8 cellular contexts compared by ENCODE assay signal in the genomic region with DNA sequence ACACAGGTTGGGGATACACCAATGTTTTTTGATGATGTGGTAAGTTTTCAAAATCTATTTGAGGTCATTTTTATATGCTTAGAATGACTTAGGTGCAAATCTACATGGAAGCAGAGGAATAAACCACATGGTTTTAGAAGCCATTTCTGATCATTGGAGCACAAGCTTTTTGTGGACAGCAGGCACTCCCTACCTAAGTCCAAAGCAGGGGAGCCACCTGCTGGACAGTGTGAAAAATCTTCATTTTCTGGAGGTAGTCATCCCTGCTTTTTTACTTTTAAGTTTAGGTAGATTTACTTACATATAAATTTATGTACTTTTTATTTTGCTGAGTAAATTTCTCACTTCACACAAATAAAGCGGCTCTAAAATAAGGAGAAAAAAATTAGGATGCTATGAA.
A peak's percentile ranks its signal among the peaks of the same experiment; 100 is the strongest.
DNase-seq lines count a peak whose midpoint lies in the region; ATAC-seq and TF ChIP-seq lines count a peak whose summit lies in the region.

No MANE protein-coding gene starts in this region.

- H3K27ac Mint-ChIP-seq in immature natural killer cell: no peak overlapping the region

- no peak overlapping the region for H3K4me3 Mint-ChIP-seq in immature natural killer cell

- no peaks in the 10 kb centered on the region for H3K36me3 Mint-ChIP-seq in immature natural killer cell

- intact Hi-C loops in body of pancreas (cut with DNase I): loop anchor here (5.0 kb wide), 1 partner anchor 330 kb away; no protein-coding TSS in a partner anchor

- no peak overlapping the region for H3K27ac ChIP-seq in body of pancreas

- no peaks in the 10 kb centered on the region for H3K27me3 ChIP-seq in body of pancreas

- peaks cover 0 to 3% (median 0%) of the 10 kb centered on the region in 6 donors for H3K9me3 Mint-ChIP-seq in immature natural killer cell

- WGBS in body of pancreas, 2 donors: 38 to 41% methylated on average over 1 of the region's 1 CpG

- no peaks in the 10 kb centered on the region for H3K4me1 ChIP-seq in body of pancreas

- H3K4me3 ChIP-seq in body of pancreas: no peak overlapping the region

- H3K9me3 ChIP-seq in body of pancreas: no peaks in the 10 kb centered on the region

- peak; percentile 71 for DNase-seq in CD1c-positive myeloid dendritic cell (ENCODE audit: extremely low spot score)
- peak; percentile 67 to 89 for DNase-seq in Kasumi-1 (lab: John Stamatoyannopoulos, UW)
- DNase-seq in SW480 (ENCODE audit: low spot score): peak; percentile 59
- peak; percentile 33 to 48 (median 44) for DNase-seq in body of pancreas
- peak in 2 of 3 donors; percentile 18 to 27 for DNase-seq in immature natural killer cell
- DNase-seq in stimulated activated CD4-positive, alpha-beta T cell treated with anti-CD3 and anti-CD28 coated beads, Interleukin-2, amount 100 ng/mL, for 24 hours: peak; percentile 55 to 59
- no peak for DNase-seq in DMS79 treated with DMSO at 0.1 percent for 48 hours (lab: John Stamatoyannopoulos, UW)

- H3K36me3 ChIP-seq in body of pancreas (replicated peaks in 1 of 2; ENCODE audit: insufficient read depth in 1 of 2, low read depth in 2 of 2): no peaks in the 10 kb centered on the region

- ATAC-seq in GM19438 (IDR thresholded peaks at IDR 0.05; ENCODE audit: low read depth, unreplicated experiment) (peak; percentile 74), body of pancreas (peak; percentile 65)

- TF ChIP-seq POLR2A in body of pancreas (IDR thresholded peaks at IDR 0.05): no peak

- H3K27me3 Mint-ChIP-seq in immature natural killer cell (ENCODE audit: low read depth in 3 of 3): peaks cover 0 to 2% (median 2%) of the 10 kb centered on the region in 3 donors

- peak; percentile 27 to 74 (median 60) for TF ChIP-seq CTCF in body of pancreas (IDR thresholded peaks at IDR 0.05)

- no peaks in the 10 kb centered on the region for H3K4me1 Mint-ChIP-seq in immature natural killer cell
